1 cellular context compared by ENCODE assay signal in the genomic region with DNA sequence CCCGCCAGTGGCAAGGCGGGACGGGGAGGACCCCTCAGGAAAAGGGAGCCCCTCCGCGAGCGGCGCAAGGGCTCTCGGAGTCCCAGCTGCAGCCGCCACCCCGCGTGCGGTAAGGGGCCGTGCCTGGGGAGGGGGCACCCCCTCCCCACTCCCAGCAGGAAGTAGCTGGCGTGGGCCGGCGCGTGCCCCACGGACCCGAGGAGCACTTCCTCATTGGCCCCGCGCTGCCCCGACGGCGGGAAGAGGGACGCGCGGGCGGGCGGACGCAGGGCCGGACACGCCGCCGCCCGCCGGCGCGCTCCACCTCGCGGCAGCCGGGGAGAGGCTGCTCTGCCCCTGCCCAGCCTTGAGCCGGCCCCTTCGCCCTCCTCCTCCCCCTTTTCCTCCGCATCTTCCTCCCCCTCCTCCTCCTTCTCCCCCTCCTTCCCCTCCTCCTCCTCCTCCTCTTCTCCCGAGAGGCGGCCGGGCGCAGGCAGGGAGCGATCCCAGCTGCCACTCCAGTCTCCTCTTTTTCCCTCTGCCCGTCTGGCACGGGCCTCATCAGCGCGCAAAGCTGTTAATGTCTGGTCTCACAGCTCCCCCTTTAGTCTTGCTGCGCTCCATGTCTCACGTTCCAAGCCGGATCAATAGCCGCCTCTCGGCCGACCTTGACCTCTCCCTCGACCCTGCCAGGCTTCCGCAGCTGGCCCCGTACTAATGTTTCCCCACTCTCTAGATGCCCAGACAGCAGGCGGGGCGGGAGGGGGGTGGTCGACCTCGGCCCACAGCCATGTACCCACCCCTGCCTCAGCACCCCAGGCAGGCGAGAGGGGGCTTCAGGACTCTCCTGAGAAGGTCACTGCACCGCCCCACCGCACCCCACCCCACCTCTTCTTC.
A peak's percentile ranks its signal among the peaks of the same experiment; 100 is the strongest.
TF ChIP-seq lines count a peak whose summit lies in the region.

No MANE protein-coding gene starts in this region.

TF ChIP-seq in WTC11, 78 proteins besides CTCF, POLR2A, EP300 and RAD21 (continued from another document):
- TF ChIP-seq, protein P1, sequence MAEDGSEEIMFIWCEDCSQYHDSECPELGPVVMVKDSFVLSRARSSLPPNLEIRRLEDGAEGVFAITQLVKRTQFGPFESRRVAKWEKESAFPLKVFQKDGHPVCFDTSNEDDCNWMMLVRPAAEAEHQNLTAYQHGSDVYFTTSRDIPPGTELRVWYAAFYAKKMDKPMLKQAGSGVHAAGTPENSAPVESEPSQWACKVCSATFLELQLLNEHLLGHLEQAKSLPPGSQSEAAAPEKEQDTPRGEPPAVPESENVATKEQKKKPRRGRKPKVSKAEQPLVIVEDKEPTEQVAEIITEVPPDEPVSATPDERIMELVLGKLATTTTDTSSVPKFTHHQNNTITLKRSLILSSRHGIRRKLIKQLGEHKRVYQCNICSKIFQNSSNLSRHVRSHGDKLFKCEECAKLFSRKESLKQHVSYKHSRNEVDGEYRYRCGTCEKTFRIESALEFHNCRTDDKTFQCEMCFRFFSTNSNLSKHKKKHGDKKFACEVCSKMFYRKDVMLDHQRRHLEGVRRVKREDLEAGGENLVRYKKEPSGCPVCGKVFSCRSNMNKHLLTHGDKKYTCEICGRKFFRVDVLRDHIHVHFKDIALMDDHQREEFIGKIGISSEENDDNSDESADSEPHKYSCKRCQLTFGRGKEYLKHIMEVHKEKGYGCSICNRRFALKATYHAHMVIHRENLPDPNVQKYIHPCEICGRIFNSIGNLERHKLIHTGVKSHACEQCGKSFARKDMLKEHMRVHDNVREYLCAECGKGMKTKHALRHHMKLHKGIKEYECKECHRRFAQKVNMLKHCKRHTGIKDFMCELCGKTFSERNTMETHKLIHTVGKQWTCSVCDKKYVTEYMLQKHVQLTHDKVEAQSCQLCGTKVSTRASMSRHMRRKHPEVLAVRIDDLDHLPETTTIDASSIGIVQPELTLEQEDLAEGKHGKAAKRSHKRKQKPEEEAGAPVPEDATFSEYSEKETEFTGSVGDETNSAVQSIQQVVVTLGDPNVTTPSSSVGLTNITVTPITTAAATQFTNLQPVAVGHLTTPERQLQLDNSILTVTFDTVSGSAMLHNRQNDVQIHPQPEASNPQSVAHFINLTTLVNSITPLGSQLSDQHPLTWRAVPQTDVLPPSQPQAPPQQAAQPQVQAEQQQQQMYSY (CRISPR knock-in tag; IDR thresholded peaks at IDR 0.05), result peak; percentile 99
- peak; percentile 95; the same call in 1 of the 2 replicates for TF ChIP-seq ELF4 (CRISPR knock-in tag; IDR thresholded peaks at IDR 0.05; ENCODE audit: low read depth)
- TF ChIP-seq, protein P2, sequence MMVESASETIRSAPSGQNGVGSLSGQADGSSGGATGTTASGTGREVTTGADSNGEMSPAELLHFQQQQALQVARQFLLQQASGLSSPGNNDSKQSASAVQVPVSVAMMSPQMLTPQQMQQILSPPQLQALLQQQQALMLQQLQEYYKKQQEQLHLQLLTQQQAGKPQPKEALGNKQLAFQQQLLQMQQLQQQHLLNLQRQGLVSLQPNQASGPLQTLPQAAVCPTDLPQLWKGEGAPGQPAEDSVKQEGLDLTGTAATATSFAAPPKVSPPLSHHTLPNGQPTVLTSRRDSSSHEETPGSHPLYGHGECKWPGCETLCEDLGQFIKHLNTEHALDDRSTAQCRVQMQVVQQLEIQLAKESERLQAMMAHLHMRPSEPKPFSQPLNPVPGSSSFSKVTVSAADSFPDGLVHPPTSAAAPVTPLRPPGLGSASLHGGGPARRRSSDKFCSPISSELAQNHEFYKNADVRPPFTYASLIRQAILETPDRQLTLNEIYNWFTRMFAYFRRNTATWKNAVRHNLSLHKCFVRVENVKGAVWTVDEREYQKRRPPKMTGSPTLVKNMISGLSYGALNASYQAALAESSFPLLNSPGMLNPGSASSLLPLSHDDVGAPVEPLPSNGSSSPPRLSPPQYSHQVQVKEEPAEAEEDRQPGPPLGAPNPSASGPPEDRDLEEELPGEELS (CRISPR knock-in tag; IDR thresholded peaks at IDR 0.05), result peak; percentile 31; the same call in 1 of the 2 replicates
- 0 out of 2 replicates have a peak, but pooled peaks have one; percentile 58 for TF ChIP-seq CREM (CRISPR knock-in tag; IDR thresholded peaks at IDR 0.05)
- TF ChIP-seq SP1 (CRISPR knock-in tag; conservative IDR thresholded peaks at IDR 0.05), result peak; percentile 60
- TF ChIP-seq NR3C1 (CRISPR knock-in tag; conservative IDR thresholded peaks at IDR 0.05; ENCODE audit: low read depth), result no peak
- TF ChIP-seq IRF2 (CRISPR knock-in tag; IDR thresholded peaks at IDR 0.05; ENCODE audit: borderline replicate concordance, low read depth), result no peak
- peak; percentile 62; the same call in 1 of the 2 replicates for TF ChIP-seq ZBTB21 (CRISPR knock-in tag; IDR thresholded peaks at IDR 0.05; ENCODE audit: borderline replicate concordance)
- TF ChIP-seq, protein P3, sequence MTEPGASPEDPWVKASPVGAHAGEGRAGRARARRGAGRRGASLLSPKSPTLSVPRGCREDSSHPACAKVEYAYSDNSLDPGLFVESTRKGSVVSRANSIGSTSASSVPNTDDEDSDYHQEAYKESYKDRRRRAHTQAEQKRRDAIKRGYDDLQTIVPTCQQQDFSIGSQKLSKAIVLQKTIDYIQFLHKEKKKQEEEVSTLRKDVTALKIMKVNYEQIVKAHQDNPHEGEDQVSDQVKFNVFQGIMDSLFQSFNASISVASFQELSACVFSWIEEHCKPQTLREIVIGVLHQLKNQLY (CRISPR knock-in tag; IDR thresholded peaks at IDR 0.05), result no peak
- TF ChIP-seq EMX1 (CRISPR knock-in tag; IDR thresholded peaks at IDR 0.05), result no peak
- TF ChIP-seq JUN (CRISPR knock-in tag; IDR thresholded peaks at IDR 0.05), result no peak
- TF ChIP-seq, protein P4, sequence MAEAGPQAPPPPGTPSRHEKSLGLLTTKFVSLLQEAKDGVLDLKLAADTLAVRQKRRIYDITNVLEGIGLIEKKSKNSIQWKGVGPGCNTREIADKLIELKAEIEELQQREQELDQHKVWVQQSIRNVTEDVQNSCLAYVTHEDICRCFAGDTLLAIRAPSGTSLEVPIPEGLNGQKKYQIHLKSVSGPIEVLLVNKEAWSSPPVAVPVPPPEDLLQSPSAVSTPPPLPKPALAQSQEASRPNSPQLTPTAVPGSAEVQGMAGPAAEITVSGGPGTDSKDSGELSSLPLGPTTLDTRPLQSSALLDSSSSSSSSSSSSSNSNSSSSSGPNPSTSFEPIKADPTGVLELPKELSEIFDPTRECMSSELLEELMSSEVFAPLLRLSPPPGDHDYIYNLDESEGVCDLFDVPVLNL (CRISPR knock-in tag; IDR thresholded peaks at IDR 0.05; ENCODE audit: borderline replicate concordance, low read depth), result peak; percentile 57; the same call in 1 of the 2 replicates
TF ChIP-seq in WTC11: peak in this region for 22.
